ENCODE assay signal across 15 cellular contexts in genomic region chr11:125351045-125351867, GRCh38.
A peak's percentile ranks its signal among the peaks of the same experiment; 100 is the strongest.
DNase-seq lines count a peak whose midpoint lies in the region; ATAC-seq and TF ChIP-seq lines count a peak whose summit lies in the region.
"Had no signal": no experiment of that assay in that cellular context is flagged by ENCODE, and none has a peak within 500 bp of the region (broad histone marks: within the 10 kb centered on the region; RNA-seq: fewer than 3 reads in every experiment).

No MANE protein-coding gene starts in this region.

- H3K4me3 ChIP-seq in stomach (peak overlapping the region in 1 of 4 donors; percentile 0), tibial artery (no peak overlapping the region)
- H3K4me3 ChIP-seq: A549, HAP-1 had no signal

- H3K36me3 ChIP-seq in ES-I3 (ENCODE audit: insufficient read depth, low read length) = no peaks in the 10 kb centered on the region
- H3K36me3 ChIP-seq in stomach = no peaks in the 10 kb centered on the region
- no peaks in the 10 kb centered on the region for H3K36me3 ChIP-seq in tibial artery
- H3K36me3 ChIP-seq: HAP-1 had no signal

- H3K4me3 Mint-ChIP-seq in endothelial cell (ENCODE audit: unreplicated experiment) = peak overlapping the region; percentile 70
- H3K4me3 Mint-ChIP-seq in stimulated activated effector memory CD8-positive, alpha-beta T cell treated with anti-CD3 and anti-CD28 coated beads, Interleukin-12 subunit alpha, Interleukin-12 subunit beta, amount 100 ng/mL, for 72 hours = no peak overlapping the region

- no peaks in the 10 kb centered on the region for H3K27me3 ChIP-seq in stomach
- H3K27me3 ChIP-seq in tibial artery = no peaks in the 10 kb centered on the region

- ATAC-seq in stimulated activated effector memory CD8-positive, alpha-beta T cell treated with anti-CD3 and anti-CD28 coated beads, Interleukin-12 subunit alpha, Interleukin-12 subunit beta, amount 100 ng/mL, for 72 hours = no peak
- ATAC-seq: A549 had no signal

- no peak for TF ChIP-seq CTCF in endothelial cell (IDR thresholded peaks at IDR 0.05; ENCODE audit: unreplicated experiment)
- TF ChIP-seq CTCF in stomach (IDR thresholded peaks at IDR 0.05) = no peak
- no peak for TF ChIP-seq CTCF in tibial artery (IDR thresholded peaks at IDR 0.05)

- peaks cover 24% of the 10 kb centered on the region for H3K36me3 Mint-ChIP-seq in endothelial cell (ENCODE audit: low read depth, unreplicated experiment)
- no peaks in the 10 kb centered on the region for H3K36me3 Mint-ChIP-seq in stimulated activated effector memory CD8-positive, alpha-beta T cell treated with anti-CD3 and anti-CD28 coated beads, Interleukin-12 subunit alpha, Interleukin-12 subunit beta, amount 100 ng/mL, for 72 hours

- DNase-seq in NCI-H526 treated with DMSO at 0.1 percent for 48 hours (lab: John Stamatoyannopoulos, UW) (peak; percentile 100), endothelial cell (ENCODE audit: low spot score) (no peak), posterior vena cava (ENCODE audit: low spot score) (peak; percentile 77), stomach (no peak), tibial artery (no peak)
- no peak for DNase-seq in stimulated activated effector memory CD8-positive, alpha-beta T cell treated with anti-CD3 and anti-CD28 coated beads, Interleukin-12 subunit alpha, Interleukin-12 subunit beta, amount 100 ng/mL, for 72 hours (ENCODE audit: low spot score in 2 of 2)
- DNase-seq: C1 segment of cervical spinal cord, DMS 273 treated with DMSO at 0.1 percent for 48 hours, NCI-H1930, NCI-H2171, NCI-H446 treated with DMSO at 0.1 percent for 48 hours had no signal

- 51 to 77% (median 55%) methylated on average over 23 to 30 of the region's 30 CpGs for WGBS in stomach, 5 donors

- no peaks in the 10 kb centered on the region for H3K9me3 Mint-ChIP-seq in endothelial cell (ENCODE audit: unreplicated experiment)
- H3K9me3 Mint-ChIP-seq in stimulated activated effector memory CD8-positive, alpha-beta T cell treated with anti-CD3 and anti-CD28 coated beads, Interleukin-12 subunit alpha, Interleukin-12 subunit beta, amount 100 ng/mL, for 72 hours = no peaks in the 10 kb centered on the region

- H3K27me3 Mint-ChIP-seq in endothelial cell (ENCODE audit: unreplicated experiment) = peaks cover 15% of the 10 kb centered on the region

- H3K4me1 Mint-ChIP-seq in endothelial cell (ENCODE audit: unreplicated experiment) = peaks cover 50% of the 10 kb centered on the region
- H3K4me1 Mint-ChIP-seq in stimulated activated effector memory CD8-positive, alpha-beta T cell treated with anti-CD3 and anti-CD28 coated beads, Interleukin-12 subunit alpha, Interleukin-12 subunit beta, amount 100 ng/mL, for 72 hours = peaks cover 14% of the 10 kb centered on the region

- no peak for TF ChIP-seq EP300 in stomach (IDR thresholded peaks at IDR 0.05)

- H3K9ac ChIP-seq in ES-I3 (ENCODE audit: low read depth, low read length) = peak overlapping the region; percentile 44; the same call in 1 of the 2 replicates

- H3K4me1 ChIP-seq in ES-I3 (ENCODE audit: insufficient read depth, low read length) (peaks cover 12% of the 10 kb centered on the region; the same call in 1 of the 2 replicates), stomach (peaks cover 0 to 11% (median 3%) of the 10 kb centered on the region in 4 donors), tibial artery (peaks cover 0 to 12% (median 3%) of the 10 kb centered on the region in 4 donors)
- H3K4me1 ChIP-seq: A549 had no signal

- intact Hi-C loops in posterior vena cava (cut with DNase I) (no loop called here), stomach (cut with DNase I; ENCODE audit: low total_unique reads) (no loop called here), tibial artery (cut with DNase I; ENCODE audit: low total_unique reads) (loop anchor here (10.0 kb wide), 1 partner anchor 396 kb away; the partner anchor contains the start of gene CCDC15)

- H3K27ac ChIP-seq in stomach = no peak overlapping the region
- no peak overlapping the region for H3K27ac ChIP-seq in tibial artery
- H3K27ac ChIP-seq: A549, HL-60 had no signal

- TF ChIP-seq POLR2A in stomach (IDR thresholded peaks at IDR 0.05) = no peak

- H3K9me3 ChIP-seq in ES-I3 (ENCODE audit: control insufficient read depth, insufficient read depth, low read length) (no peaks in the 10 kb centered on the region), stomach (no peaks in the 10 kb centered on the region), tibial artery (no peaks in the 10 kb centered on the region)
- H3K9me3 ChIP-seq: A549, HAP-1 had no signal

- H3K27ac Mint-ChIP-seq in endothelial cell (ENCODE audit: unreplicated experiment) = peak overlapping the region; percentile 48
- no peak overlapping the region for H3K27ac Mint-ChIP-seq in stimulated activated effector memory CD8-positive, alpha-beta T cell treated with anti-CD3 and anti-CD28 coated beads, Interleukin-12 subunit alpha, Interleukin-12 subunit beta, amount 100 ng/mL, for 72 hours

Comparison
In these comparisons a context has a peak if more than half of its experiments do, and no peak if none do; other contexts are left out.
1. DNase-seq: peak in NCI-H526 treated with DMSO at 0.1 percent for 48 hours (single experiment) and posterior vena cava (single experiment); none in endothelial cell (single experiment), stimulated activated effector memory CD8-positive, alpha-beta T cell treated with anti-CD3 and anti-CD28 coated beads, Interleukin-12 subunit alpha, Interleukin-12 subunit beta, amount 100 ng/mL, for 72 hours (0 of 2), stomach (single experiment) and tibial artery (0 of 2).